ENCODE assay signal across 8 cellular contexts in genomic region chr2:201858781-201859180, GRCh38. TPM values are rescaled to one million over a fixed set of nuclear protein-coding genes. Genes with fewer than 3 reads are reported as not detected.
DNase-seq lines count a peak whose midpoint lies in the region; ATAC-seq, FAIRE-seq and TF ChIP-seq lines count a peak whose summit lies in the region.

No MANE protein-coding gene starts in this region.

- H3K4me3 ChIP-seq in coronary artery (peak overlapping the region; percentile 5), osteoblast (ENCODE audit: insufficient read depth, low read length) (peak overlapping the region; percentile 54)

- no peaks in the 10 kb centered on the region for H3K27me3 ChIP-seq in osteoblast (ENCODE audit: insufficient read depth, low read length)

- H3K27ac ChIP-seq in coronary artery (no peak overlapping the region), osteoblast (ENCODE audit: low read depth, low read length) (peak overlapping the region; percentile 56)

- H2AFZ ChIP-seq in osteoblast (ENCODE audit: low read length): peak overlapping the region; percentile 58

- H3K4me1 ChIP-seq in osteoblast (ENCODE audit: insufficient read depth, low read length): peaks cover 50% of the 10 kb centered on the region

- peaks cover 2% of the 10 kb centered on the region for H3K79me2 ChIP-seq in osteoblast (ENCODE audit: insufficient read depth, low read length)

- peak; percentile 84 for DNase-seq in Daoy (ENCODE audit: low read depth)
- DNase-seq in NCI-H748 (lab: John Stamatoyannopoulos, UW; ENCODE audit: unreplicated experiment): peak; percentile 55
- no peak for DNase-seq in coronary artery (ENCODE audit: low spot score)
- peak; percentile 64 for DNase-seq in osteoblast (ENCODE audit: insufficient read length, low spot score, missing footprints)
- DNase-seq in NCI-H2081 (lab: John Stamatoyannopoulos, UW): no peak
- DNase-seq in T-helper 9 cell: no peak
- no peak for DNase-seq in D721Med (ENCODE audit: insufficient read length, low spot score)

- H3K36me3 ChIP-seq in osteoblast (ENCODE audit: insufficient read depth, low read length): no peaks in the 10 kb centered on the region

- ATAC-seq in HG02623 (IDR thresholded peaks at IDR 0.05; ENCODE audit: unreplicated experiment): no peak

- H3K4me2 ChIP-seq in osteoblast (ENCODE audit: insufficient read depth, low read length): peak overlapping the region; percentile 69

- no peak for FAIRE-seq in D721Med (lab: Jason Lieb, UNC)

- H3K9me3 ChIP-seq in osteoblast (ENCODE audit: low read depth, low read length): no peaks in the 10 kb centered on the region

- TF ChIP-seq CTCF in coronary artery (IDR thresholded peaks at IDR 0.05) (no peak), osteoblast (IDR thresholded peaks at IDR 0.05; ENCODE audit: extremely low read depth, low read depth, low read length) (no peak), D721Med (IDR thresholded peaks at IDR 0.05; ENCODE audit: insufficient read depth, missing control alignments) (no peak)

- H4K20me1 ChIP-seq in osteoblast (ENCODE audit: insufficient read depth, low read length): no peaks in the 10 kb centered on the region

RNA-seq across cellular contexts. Expression of gene CDK15, which starts 52.4 kb away (rescaled TPM):
- 7.3 and 14.9 TPM in 2 replicates for total RNA-seq in Daoy (2014; rRNA removed; shearing (Covaris generic))
- 4.7 and 5.3 TPM in 2 replicates for total RNA-seq in osteoblast

Comparison
In these comparisons a context has a peak if more than half of its experiments do, and no peak if none do; other contexts are left out.
1. DNase-seq: peak in Daoy (single experiment), NCI-H748 (single experiment) and osteoblast (single experiment); none in coronary artery (single experiment), NCI-H2081 (0 of 2), T-helper 9 cell (single experiment) and D721Med (single experiment).